Comparison of ENCODE assay signal across 9 cellular contexts in genomic region chr19:9945319-9945966, GRCh38. TPM values are rescaled to one million over a fixed set of nuclear protein-coding genes. Genes with fewer than 3 reads are reported as not detected.
DNase-seq lines count a peak whose midpoint lies in the region; ATAC-seq and TF ChIP-seq lines count a peak whose summit lies in the region.
"Had no signal": no experiment of that assay in that cellular context is flagged by ENCODE, and none has a peak within 500 bp of the region (broad histone marks: within the 10 kb centered on the region; RNA-seq: fewer than 3 reads in every experiment).

No MANE protein-coding gene starts in this region.

- no peak overlapping the region for H2BK15ac ChIP-seq in H9 (ENCODE audit: low read depth, low read length)

- H3K36me3 ChIP-seq in hepatocyte (replicated peaks; ENCODE audit: insufficient read depth, low read depth) = no peaks in the 10 kb centered on the region

- H3K79me2 ChIP-seq in H9 (ENCODE audit: insufficient read depth, low read length) = no peaks in the 10 kb centered on the region
- H3K79me2 ChIP-seq in hepatocyte = no peaks in the 10 kb centered on the region

- H3K4me1 Mint-ChIP-seq in H9 = peaks cover 6 to 17% of the 10 kb centered on the region in 2 experiments
- peaks cover 3% of the 10 kb centered on the region for H3K4me1 Mint-ChIP-seq in activated T-cell treated with anti-CD3 and anti-CD28 coated beads, Interleukin-2, amount 50 U/mL, for 4 hours (ENCODE audit: low read depth)

- H3K4me3 ChIP-seq in hepatocyte = no peak overlapping the region
- no peak overlapping the region for H3K4me3 ChIP-seq in skeletal muscle cell (ENCODE audit: low read depth, low read length)

- H2BK5ac ChIP-seq in H9 (ENCODE audit: insufficient read length, low read length) = no peak overlapping the region

- peak; percentile 57 for DNase-seq in H9
- DNase-seq in astrocyte of the hippocampus (ENCODE audit: low read depth, low spot score) = peak; percentile 98
- DNase-seq in hepatocyte (ENCODE audit: low spot score) = peak; percentile 87
- peak; percentile 100 for DNase-seq in skeletal muscle cell (ENCODE audit: low read depth)
- DNase-seq in NCI-H1694 treated with DMSO at 0.1 percent for 48 hours (lab: John Stamatoyannopoulos, UW) = no peak
- DNase-seq in activated T-cell treated with anti-CD3 and anti-CD28 coated beads, Interleukin-2, amount 50 U/mL, for 4 hours = no peak
- DNase-seq in activated CD4-positive, alpha-beta T cell treated with anti-CD3 and anti-CD28 coated beads, Interleukin-2, amount 50 U/mL, for 4 hours = no peak
- DNase-seq: activated CD4-positive, alpha-beta T cell treated with anti-CD3 and anti-CD28 coated beads for 4 hours had no signal

- peak overlapping the region in 2 of 3 experiments; percentile 18 to 25; a peak in 2 of 7 replicates for H3K27ac Mint-ChIP-seq in H9

- peaks cover 8 to 10% of the 10 kb centered on the region in 2 experiments for H3K9me3 Mint-ChIP-seq in H9
- H3K9me3 Mint-ChIP-seq in activated T-cell treated with anti-CD3 and anti-CD28 coated beads, Interleukin-2, amount 50 U/mL, for 4 hours = peaks cover 16% of the 10 kb centered on the region

- no peaks in the 10 kb centered on the region for H3K23me2 ChIP-seq in H9 (ENCODE audit: insufficient read length, low read depth, low read length, poor library complexity, severe bottlenecking)

- H3K4me2 ChIP-seq in H9 (ENCODE audit: insufficient read depth, insufficient read length, low read length) (no peak overlapping the region), hepatocyte (peak overlapping the region; percentile 69)

- peak overlapping the region; percentile 81 for H3K14ac ChIP-seq in H9 (ENCODE audit: insufficient read depth, low read length)

- H4K8ac ChIP-seq in H9 (replicated peaks; ENCODE audit: insufficient read length, low read depth, low read length) = no peak overlapping the region

- 0 out of 5 replicates have a peak overlapping the region, but pooled peaks of 1 of the 2 experiments have one; percentile 0 for H3K4me3 Mint-ChIP-seq in H9
- H3K4me3 Mint-ChIP-seq in activated T-cell treated with anti-CD3 and anti-CD28 coated beads, Interleukin-2, amount 50 U/mL, for 4 hours = no peak overlapping the region

- peak overlapping the region; percentile 28 for H2BK12ac ChIP-seq in H9 (ENCODE audit: insufficient read length, low read depth, low read length)

- H2BK120ac ChIP-seq in H9 (ENCODE audit: low read depth, low read length, poor library complexity, severe bottlenecking) = no peak overlapping the region

- no peak overlapping the region for H3K23ac ChIP-seq in H9 (ENCODE audit: insufficient read length, low read depth, low read length)

- peaks cover 33% of the 10 kb centered on the region for H3K27me3 Mint-ChIP-seq in H9 (ENCODE audit: low read depth)
- peaks cover 17% of the 10 kb centered on the region for H3K27me3 Mint-ChIP-seq in activated T-cell treated with anti-CD3 and anti-CD28 coated beads, Interleukin-2, amount 50 U/mL, for 4 hours (ENCODE audit: low read depth)

- no peak overlapping the region for H3T11ph ChIP-seq in H9 (ENCODE audit: low read length)

- H3K9me2 ChIP-seq in hepatocyte (replicated peaks; ENCODE audit: insufficient read depth) = no peaks in the 10 kb centered on the region

- ATAC-seq in GM21515 (IDR thresholded peaks at IDR 0.05; ENCODE audit: unreplicated experiment) = no peak
- ATAC-seq in activated T-cell treated with anti-CD3 and anti-CD28 coated beads, Interleukin-2, amount 50 U/mL, for 4 hours = no peak

- H2AFZ ChIP-seq in H9 (ENCODE audit: low read length) (peak overlapping the region; percentile 81), hepatocyte (no peak overlapping the region)

- WGBS in H9 (ENCODE audit: extremely low coverage, insufficient read length, low lambda C conversion rate) = 100% methylated on average over 1 of the region's 18 CpGs
- WGBS in hepatocyte (ENCODE audit: low lambda C conversion rate, missing lambda C conversion rate) = 30% methylated on average over 15 of the region's 18 CpGs

- peaks cover 2% of the 10 kb centered on the region; the same call in 1 of the 2 replicates for H3K27me3 ChIP-seq in H9 (ENCODE audit: insufficient read depth, low read length)
- no peaks in the 10 kb centered on the region for H3K27me3 ChIP-seq in hepatocyte

- H3K4ac ChIP-seq in H9 (ENCODE audit: low read depth, low read length) = no peak overlapping the region

- H4K91ac ChIP-seq in H9 (ENCODE audit: insufficient read length, low read depth, low read length) = no peak overlapping the region

- H3K9me3 ChIP-seq in H9 (ENCODE audit: control insufficient read depth, low read depth, low read length) = no peaks in the 10 kb centered on the region
- H3K9me3 ChIP-seq in hepatocyte (ENCODE audit: low read depth) = no peaks in the 10 kb centered on the region

- no peaks in the 10 kb centered on the region for H3K79me1 ChIP-seq in H9 (ENCODE audit: insufficient read depth, low read depth, low read length, poor library complexity, severe bottlenecking)

- no peak overlapping the region for H3K56ac ChIP-seq in H9 (ENCODE audit: insufficient read length, low read depth, low read length)

- H4K5ac ChIP-seq in H9 (ENCODE audit: insufficient read length, low read depth, low read length) = no peak overlapping the region

- no peak overlapping the region for H3K27ac ChIP-seq in H9 (ENCODE audit: insufficient read length, low read depth, low read length)
- H3K27ac ChIP-seq in hepatocyte = peak overlapping the region; percentile 91

- no peak overlapping the region for H2AK5ac ChIP-seq in H9 (ENCODE audit: insufficient read length, low read length)

- H4K20me1 ChIP-seq in H9 (ENCODE audit: control insufficient read depth, insufficient read depth, insufficient read length) (no peaks in the 10 kb centered on the region), hepatocyte (ENCODE audit: insufficient read depth, poor library complexity, severe bottlenecking) (no peaks in the 10 kb centered on the region)

- H3K36me3 Mint-ChIP-seq in H9 (ENCODE audit: insufficient read depth in 1 of 3, low read depth in 3 of 3) = peaks cover 0 to 5% (median 2%) of the 10 kb centered on the region in 3 experiments; a peak in 3 of 7 replicates
- peaks cover 1% of the 10 kb centered on the region for H3K36me3 Mint-ChIP-seq in activated T-cell treated with anti-CD3 and anti-CD28 coated beads, Interleukin-2, amount 50 U/mL, for 4 hours (ENCODE audit: insufficient read depth)

- H2BK20ac ChIP-seq in H9 (ENCODE audit: low read depth, low read length, poor library complexity, severe bottlenecking) = no peak overlapping the region

- peak overlapping the region; percentile 21 for H3K18ac ChIP-seq in H9 (ENCODE audit: insufficient read length, low read depth, low read length)

- TF ChIP-seq CTCF in H9 (conservative IDR thresholded peaks at IDR 0.05) (no peak), hepatocyte (IDR thresholded peaks at IDR 0.05; ENCODE audit: poor library complexity) (peak; percentile 8)

- no peak overlapping the region for H3K9ac ChIP-seq in H9 (ENCODE audit: extremely low read depth, insufficient read length, low read length)

- H3K4me1 ChIP-seq in H9 (ENCODE audit: insufficient read depth, low read length) (peaks cover 2% of the 10 kb centered on the region; the same call in 1 of the 2 replicates), hepatocyte (ENCODE audit: insufficient read depth) (peaks cover 13% of the 10 kb centered on the region)

RNA-seq across cellular contexts. Expression of gene OLFM2, which starts 9.1 kb away (rescaled TPM):
- total RNA-seq in H9 (2021) (75.6 and 76.5 TPM in 2 replicates), hepatocyte (33.1 and 36.8 TPM in 2 replicates)
- 36.5 and 37.0 TPM in 2 replicates for polyA plus RNA-seq in hepatocyte
- total RNA-seq in activated T-cell treated with anti-CD3 and anti-CD28 coated beads, Interleukin-2, amount 50 U/mL, for 4 hours = under 1 TPM; 0.11 to 0.56 (median 0.24) TPM

Comparison
In these comparisons a context has a peak if more than half of its experiments do, and no peak if none do; other contexts are left out.
1. DNase-seq: peak in H9 (single experiment), astrocyte of the hippocampus (single experiment), hepatocyte (single experiment) and skeletal muscle cell (single experiment); none in NCI-H1694 treated with DMSO at 0.1 percent for 48 hours (single experiment), activated T-cell treated with anti-CD3 and anti-CD28 coated beads, Interleukin-2, amount 50 U/mL, for 4 hours (single experiment) and activated CD4-positive, alpha-beta T cell treated with anti-CD3 and anti-CD28 coated beads, Interleukin-2, amount 50 U/mL, for 4 hours (0 of 2).
2. RNA of gene OLFM2, which starts 9.1 kb away (total RNA-seq): 75.6 to 76.5 TPM in H9 and 33.1 to 36.8 TPM in hepatocyte; 0.11 to 0.56 TPM in activated T-cell treated with anti-CD3 and anti-CD28 coated beads, Interleukin-2, amount 50 U/mL, for 4 hours; every median in the first group is over 10 times any median in the second.